ENCODE assay signal across 8 cellular contexts in genomic region chr7:116953727-116954442, GRCh38. TPM values are rescaled to one million over a fixed set of nuclear protein-coding genes. Genes with fewer than 3 reads are reported as not detected.
DNase-seq lines count a peak whose midpoint lies in the region; FAIRE-seq and TF ChIP-seq lines count a peak whose summit lies in the region.

No MANE protein-coding gene starts in this region.

- peaks cover 4 to 18% of the 10 kb centered on the region in 2 donors for H3K4me1 ChIP-seq in kidney (ENCODE audit: control insufficient read depth in 1 of 2, insufficient read depth in 1 of 2, low read depth in 1 of 2, low read length in 2 of 2)

- no peak for FAIRE-seq in kidney (lab: Jason Lieb, UNC)

- H3K4me3 Mint-ChIP-seq in HFFc6 (peak overlapping the region; percentile 99), chondrocyte (ENCODE audit: unreplicated experiment) (peak overlapping the region; percentile 84)

- H3K27me3 Mint-ChIP-seq in HFFc6 (ENCODE audit: insufficient read depth) = no peaks in the 10 kb centered on the region
- no peaks in the 10 kb centered on the region for H3K27me3 Mint-ChIP-seq in chondrocyte (ENCODE audit: low read depth)

- H3K4me3 ChIP-seq in kidney (ENCODE audit: low read length in 2 of 2) = peak overlapping the region; percentile 92 to 95

- H3K9me3 Mint-ChIP-seq in HFFc6 (no peaks in the 10 kb centered on the region), chondrocyte (ENCODE audit: low read depth) (no peaks in the 10 kb centered on the region)

- H3K36me3 ChIP-seq in kidney (ENCODE audit: control insufficient read depth in 1 of 2, insufficient read depth in 2 of 2, low read length in 2 of 2) = no peaks in the 10 kb centered on the region

- no peak for TF ChIP-seq CTCF in HFFc6 (IDR thresholded peaks at IDR 0.05)
- TF ChIP-seq CTCF in chondrocyte (IDR thresholded peaks at IDR 0.05) = peak; percentile 25
- no peak for TF ChIP-seq CTCF in kidney (IDR thresholded peaks at IDR 0.05; ENCODE audit: borderline replicate concordance, extremely low read depth, insufficient read depth)

- peak overlapping the region; percentile 95 to 98 for H3K27ac ChIP-seq in kidney (ENCODE audit: low read depth in 2 of 2, low read length in 2 of 2)

- peak; percentile 83 for DNase-seq in activated CD8-positive, alpha-beta memory T cell treated with anti-CD3 and anti-CD28 coated beads for 24 hours
- DNase-seq in activated CD8-positive, alpha-beta memory T cell treated with anti-CD3 and anti-CD28 coated beads, Interleukin-2, amount 50 U/mL, for 4 hours = no peak
- DNase-seq in HFFc6 (peak; percentile 83), NCI-H1105 treated with DMSO at 0.1 percent for 48 hours (lab: John Stamatoyannopoulos, UW) (peak; percentile 62), T1000 (lab: John Stamatoyannopoulos, UW) (peak; percentile 38), chondrocyte (ENCODE audit: low spot score) (no peak), kidney (peak; percentile 85)
- DNase-seq in stimulated activated CD4-positive, alpha-beta T cell treated with anti-CD3 and anti-CD28 coated beads, Interleukin-12 subunit alpha, Interleukin-12 subunit beta, amount 100 ng/mL, for 48 hours (ENCODE audit: low read depth in 2 of 3, low spot score in 1 of 3) = peak in 2 of 3 donors; percentile 13 to 27

- H3K27ac Mint-ChIP-seq in HFFc6 (peak overlapping the region; percentile 99), chondrocyte (ENCODE audit: unreplicated experiment) (peak overlapping the region; percentile 97)

- H3K36me3 Mint-ChIP-seq in HFFc6 (ENCODE audit: low read depth) (peaks cover 17% of the 10 kb centered on the region), chondrocyte (ENCODE audit: low read depth) (no peaks in the 10 kb centered on the region)

- intact Hi-C loops in kidney (cut with DNase I) = no loop called here

- peaks cover 51% of the 10 kb centered on the region for H3K4me1 Mint-ChIP-seq in HFFc6 (ENCODE audit: low read depth)
- peaks cover 35% of the 10 kb centered on the region for H3K4me1 Mint-ChIP-seq in chondrocyte (ENCODE audit: low read depth)

- H3K9me3 ChIP-seq in kidney (ENCODE audit: control insufficient read depth in 1 of 2, low read length in 2 of 2) = no peaks in the 10 kb centered on the region

- peak overlapping the region; percentile 89 to 94 for H3K9ac ChIP-seq in kidney (ENCODE audit: low read length in 2 of 2)

RNA-seq across cellular contexts. Expression of gene ST7, which starts 0.6 kb away (rescaled TPM):
- total RNA-seq in HFFc6 (2021; fragmentation: NEBNext Ultra II Directional; extraction: Animal tissue kit (Norgen Biotek cat#: 25700)) = 10 to 100 TPM; 13.5 to 18.8 (median 16.8) TPM
- total RNA-seq in chondrocyte (64.8 to 76.4 TPM (median 69.7 TPM) in 3 replicates), kidney (21.5 TPM)
- polyA plus RNA-seq in kidney (ENCODE audit: insufficient read depth, low read depth, low replicate concordance) = 29.8 TPM

Comparison
In these comparisons a context has a peak if more than half of its experiments do, and no peak if none do; other contexts are left out.
1. DNase-seq: peak in activated CD8-positive, alpha-beta memory T cell treated with anti-CD3 and anti-CD28 coated beads for 24 hours (single experiment), HFFc6 (single experiment), NCI-H1105 treated with DMSO at 0.1 percent for 48 hours (single experiment), T1000 (single experiment), kidney (single experiment) and stimulated activated CD4-positive, alpha-beta T cell treated with anti-CD3 and anti-CD28 coated beads, Interleukin-12 subunit alpha, Interleukin-12 subunit beta, amount 100 ng/mL, for 48 hours (2 of 3); none in activated CD8-positive, alpha-beta memory T cell treated with anti-CD3 and anti-CD28 coated beads, Interleukin-2, amount 50 U/mL, for 4 hours (single experiment) and chondrocyte (single experiment).